ENCODE assay signal across 8 cellular contexts in the genomic region with DNA sequence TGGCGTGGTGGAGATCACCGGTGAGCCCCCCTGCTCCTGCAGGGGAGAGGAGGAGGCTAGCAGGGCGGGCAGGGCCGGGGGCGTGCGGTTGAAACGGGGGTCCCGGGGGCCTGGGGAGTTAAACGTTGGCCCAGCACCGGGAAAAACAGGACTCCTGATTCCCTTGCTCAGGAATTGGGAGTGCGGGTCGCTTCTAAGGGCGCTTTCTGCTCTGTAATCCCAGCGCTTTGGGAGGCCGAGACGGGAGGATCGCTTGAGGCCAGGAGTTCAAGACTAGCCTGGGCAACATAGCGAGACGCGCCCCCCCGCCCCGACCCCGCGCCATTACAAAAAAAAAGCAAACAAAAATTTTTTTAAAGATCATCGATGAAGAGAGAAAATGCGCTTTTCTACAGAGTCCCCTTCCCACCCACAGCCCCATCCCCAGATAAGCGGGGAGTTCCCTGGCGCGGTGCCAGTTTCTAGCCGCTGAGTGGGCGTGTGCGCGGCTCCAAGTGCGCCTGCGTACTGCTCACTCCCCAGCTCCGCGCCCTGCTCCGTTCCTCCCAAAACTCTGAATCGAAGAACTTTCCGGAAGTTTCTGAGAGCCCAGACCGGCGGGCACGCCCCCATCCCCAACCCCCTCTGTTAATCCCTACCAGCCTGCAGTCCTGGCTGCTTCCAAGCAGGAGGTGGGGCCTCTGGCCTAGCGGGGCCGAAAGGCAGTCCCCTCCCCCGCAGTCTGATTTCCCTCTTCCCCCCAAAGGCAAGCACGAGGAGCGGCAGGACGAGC. TPM values are rescaled to one million over a fixed set of nuclear protein-coding genes. Genes with fewer than 3 reads are reported as not detected.
DNase-seq lines count a peak whose midpoint lies in the region; ATAC-seq, FAIRE-seq and TF ChIP-seq lines count a peak whose summit lies in the region.

No MANE protein-coding gene starts in this region.

- H2AK5ac ChIP-seq in H1 (ENCODE audit: low read depth, low read length) (no peak overlapping the region), mesendoderm (ENCODE audit: low read length) (no peak overlapping the region)

- peak in 1 of 2 experiments; percentile 48; a peak in 1 of 3 replicates for TF ChIP-seq POLR2A in H1 (IDR thresholded peaks at IDR 0.05; ENCODE audit: control extremely low read depth in 1 of 2, low read depth in 2 of 2, low read length in 2 of 2)

- no peaks in the 10 kb centered on the region for H3K9me3 ChIP-seq in ES-I3 (ENCODE audit: control insufficient read depth, insufficient read depth, low read length)
- H3K9me3 ChIP-seq in H1 (ENCODE audit: insufficient read depth in 2 of 2, low read depth in 1 of 2, low read length in 1 of 2), result no peaks in the 10 kb centered on the region

- H3K4me3 ChIP-seq in H1 (ENCODE audit: extremely low read depth in 1 of 4, insufficient read depth in 2 of 4, low read depth in 3 of 4, low read length in 4 of 4) (peak overlapping the region; percentile 44 to 68 (median 48)), mesendoderm (ENCODE audit: low read length) (peak overlapping the region; percentile 67)

- H4K91ac ChIP-seq in H1 (replicated peaks; ENCODE audit: insufficient read length, low read length), result peak overlapping the region; percentile 97

- H3K4ac ChIP-seq in H1 (replicated peaks; ENCODE audit: insufficient read length, low read depth, low read length), result no peak overlapping the region
- H3K4ac ChIP-seq in mesendoderm (ENCODE audit: low read depth, low read length), result peak overlapping the region; percentile 62

- H3K9ac ChIP-seq in ES-I3 (ENCODE audit: low read depth, low read length), result peak overlapping the region; percentile 77; the same call in 1 of the 2 replicates
- H3K9ac ChIP-seq in H1 (replicated peaks in 1 of 4; ENCODE audit: extremely low read depth in 1 of 4, low read depth in 3 of 4, low read length in 3 of 4), result peak overlapping the region in 2 of 4 experiments; percentile 9 to 41; a peak in 3 of 7 replicates
- peak overlapping the region; percentile 92 for H3K9ac ChIP-seq in mesendoderm (ENCODE audit: low read length)

- H3K23ac ChIP-seq in H1 (ENCODE audit: insufficient read length) (no peak overlapping the region), mesendoderm (ENCODE audit: low read length) (no peak overlapping the region)

- H4K5ac ChIP-seq in H1 (ENCODE audit: insufficient read length, low read depth, low read length) (peak overlapping the region; percentile 18), mesendoderm (ENCODE audit: low read length) (no peak overlapping the region)

- ATAC-seq in HG02852 (IDR thresholded peaks at IDR 0.05; ENCODE audit: unreplicated experiment), result peak; percentile 36

- peak overlapping the region; percentile 48 to 87 for H3K4me2 ChIP-seq in H1 (ENCODE audit: insufficient read depth in 1 of 2, low read depth in 2 of 2, low read length in 2 of 2)
- H3K4me2 ChIP-seq in mesendoderm (ENCODE audit: low read length), result peak overlapping the region; percentile 63

- peaks cover 18% of the 10 kb centered on the region; the same call in 1 of the 2 replicates for H3K4me1 ChIP-seq in ES-I3 (ENCODE audit: insufficient read depth, low read length)
- peaks cover 0 to 8% (median 3%) of the 10 kb centered on the region in 4 experiments; a peak in 2 of 7 replicates for H3K4me1 ChIP-seq in H1 (replicated peaks in 1 of 4; ENCODE audit: control insufficient read depth in 3 of 4, insufficient read depth in 4 of 4, low read length in 3 of 4)
- no peaks in the 10 kb centered on the region for H3K4me1 ChIP-seq in mesendoderm (ENCODE audit: control insufficient read depth, low read depth, low read length)

- H4K8ac ChIP-seq in H1 (ENCODE audit: extremely low read depth, insufficient read depth, low read length) (0 out of 2 replicates have a peak overlapping the region, but pooled peaks have one; percentile 12), mesendoderm (ENCODE audit: low read depth, low read length) (no peak overlapping the region)

- H4K20me1 ChIP-seq in H1 (replicated peaks in 1 of 2; ENCODE audit: control insufficient read depth in 1 of 2, insufficient read depth in 2 of 2, low read length in 2 of 2), result no peaks in the 10 kb centered on the region

- H3K79me2 ChIP-seq in H1 (ENCODE audit: control insufficient read depth in 1 of 2, insufficient read depth in 2 of 2, low read length in 2 of 2), result no peaks in the 10 kb centered on the region
- no peaks in the 10 kb centered on the region for H3K79me2 ChIP-seq in mesendoderm (ENCODE audit: control insufficient read depth, insufficient read depth, low read length)

- DNase-seq in NOMO-1 treated with DMSO at 0.1 percent for 48 hours (lab: John Stamatoyannopoulos, UW; ENCODE audit: unreplicated experiment), result peak; percentile 97
- DNase-seq in activated CD8-positive, alpha-beta memory T cell treated with anti-CD3 and anti-CD28 coated beads, Interleukin-2, amount 50 U/mL, for 1 hour (ENCODE audit: extremely low read depth), result peak; percentile 54
- peak; percentile 92 to 93 for DNase-seq in H1 (ENCODE audit: low read depth in 1 of 2, low spot score in 2 of 2)
- peak; percentile 99 for DNase-seq in mesendoderm
- DNase-seq in stimulated activated CD8-positive, alpha-beta memory T cell treated with anti-CD3 and anti-CD28 coated beads, Interleukin-12 subunit alpha, Interleukin-12 subunit beta, amount 100 ng/mL, for 24 hours (ENCODE audit: extremely low read depth), result peak; percentile 47
- DNase-seq in cerebellar nuclear complex (lab: John Stamatoyannopoulos, UW), result no peak

- H2BK120ac ChIP-seq in H1 (replicated peaks; ENCODE audit: low read depth, low read length) (peak overlapping the region; percentile 64), mesendoderm (ENCODE audit: low read depth, low read length) (no peak overlapping the region)

- 3% methylated on average over 33 of the region's 49 CpGs; no CpG with 5 or more reads in 1 of the 2 experiments for WGBS in H1 (ENCODE audit: extremely low coverage in 1 of 2, insufficient coverage in 1 of 2, insufficient read length in 1 of 2, insufficient replicate concordance in 2 of 2, low coverage in 1 of 2, low lambda C conversion rate in 2 of 2, missing lambda C conversion rate in 1 of 2), 2 experiments
- no CpG with 5 or more reads among the region's 49 CpGs for WGBS in mesendoderm (ENCODE audit: extremely low coverage, insufficient coverage, low lambda C conversion rate)

- H2BK15ac ChIP-seq in H1 (ENCODE audit: low read length), result peak overlapping the region; percentile 53; the same call in 1 of the 2 replicates
- H2BK15ac ChIP-seq in mesendoderm (replicated peaks; ENCODE audit: low read depth), result no peak overlapping the region

- no peak overlapping the region; the same call in 1 of the 2 replicates for H3K18ac ChIP-seq in H1 (ENCODE audit: extremely low read depth, low read length)
- peak overlapping the region; percentile 94 for H3K18ac ChIP-seq in mesendoderm (ENCODE audit: low read length)

- H3K36me3 ChIP-seq in ES-I3 (ENCODE audit: insufficient read depth, low read length), result no peaks in the 10 kb centered on the region
- no peaks in the 10 kb centered on the region for H3K36me3 ChIP-seq in H1 (ENCODE audit: control insufficient read depth in 2 of 4, insufficient read depth in 4 of 4, low read length in 3 of 4)
- H3K36me3 ChIP-seq in mesendoderm (ENCODE audit: control insufficient read depth, insufficient read depth, low read length), result no peaks in the 10 kb centered on the region

- H3K14ac ChIP-seq in H1 (ENCODE audit: insufficient read length), result no peak overlapping the region

- H2AFZ ChIP-seq in H1 (ENCODE audit: low read length), result no peak overlapping the region

- peak in 1 of 2 experiments; percentile 21; a peak in 2 of 4 replicates for TF ChIP-seq RAD21 in H1 (IDR thresholded peaks at IDR 0.05 in 1 of 2, conservative IDR thresholded peaks at IDR 0.05 in 1 of 2; ENCODE audit: low read depth in 2 of 2, low read length in 2 of 2)

- no peak overlapping the region for H3K27ac ChIP-seq in H1 (ENCODE audit: low read depth, low read length)
- peak overlapping the region; percentile 82 for H3K27ac ChIP-seq in mesendoderm (ENCODE audit: low read depth, low read length)

- H2BK5ac ChIP-seq in H1 (ENCODE audit: low read depth, low read length) (no peak overlapping the region; the same call in 1 of the 2 replicates), mesendoderm (ENCODE audit: low read length) (no peak overlapping the region)

- TF ChIP-seq EP300 in H1 (IDR thresholded peaks at IDR 0.05; ENCODE audit: borderline replicate concordance in 1 of 2, low read depth in 2 of 2, low read length in 2 of 2), result peak in 1 of 2 experiments; percentile 49; a peak in 1 of 3 replicates

- peaks cover 4% of the 10 kb centered on the region; the same call in 1 of the 2 replicates for H3K23me2 ChIP-seq in H1 (ENCODE audit: low read depth, low read length)

- CTCF ChIA-PET in H1 (lab: Charles Lee; ENCODE audit: partially characterized antibody), result interaction anchor here (0.7 to 20.9 kb wide), 6 partner anchors 10 to 126 kb away, joined by 3 to 426 read pairs (median 7); no protein-coding TSS in a partner anchor

- H2BK12ac ChIP-seq in H1 (ENCODE audit: low read depth, low read length), result peak overlapping the region; percentile 12; the same call in 1 of the 2 replicates

- H3K79me1 ChIP-seq in H1 (ENCODE audit: low read depth, low read length) (no peaks in the 10 kb centered on the region), mesendoderm (ENCODE audit: low read length) (no peaks in the 10 kb centered on the region)

- POLR2A ChIA-PET in H1 (lab: Charles Lee; ENCODE audit: partially characterized antibody), result interaction anchor here (0.6 to 3.0 kb wide), 16 partner anchors 9 to 165 kb away, joined by 3 to 16 read pairs (median 3); no protein-coding TSS in a partner anchor

- TF ChIP-seq CTCF in H1 (IDR thresholded peaks at IDR 0.05; ENCODE audit: control extremely low read depth in 1 of 3, insufficient read depth in 1 of 3, low read depth in 1 of 3, low read length in 3 of 3), result no peak

- H3K27me3 ChIP-seq in H1 (replicated peaks in 1 of 4; ENCODE audit: control insufficient read depth in 3 of 4, extremely low read depth in 1 of 4, insufficient read depth in 3 of 4, low read length in 3 of 4), result peaks cover 0 to 6% (median 4%) of the 10 kb centered on the region in 4 experiments; a peak in 3 of 7 replicates
- H3K27me3 ChIP-seq in mesendoderm (ENCODE audit: insufficient read depth, low read length, poor library complexity), result no peaks in the 10 kb centered on the region

- peak overlapping the region; percentile 64 for H3K56ac ChIP-seq in H1 (replicated peaks; ENCODE audit: insufficient read length, low read depth, low read length)
- H3K56ac ChIP-seq in mesendoderm (ENCODE audit: low read length), result peak overlapping the region; percentile 93

- no peak overlapping the region for H2BK20ac ChIP-seq in H1 (ENCODE audit: low read length)

- FAIRE-seq in H1 (lab: Jason Lieb, UNC), result no peak

RNA-seq across cellular contexts. Expression of a gene that starts 0.8 kb away (rescaled TPM):
- 165 and 194 TPM in 2 replicates for total RNA-seq in H1 (2021; fragmentation: NEBNext Ultra II Directional; extraction: Animal tissue kit (Norgen Biotek cat#: 25700))
- 254 and 440 TPM in 2 replicates for polyA plus RNA-seq in H1 (2011; rRNA removed)
- polyA plus RNA-seq in H1 (2011; cell fraction: cytosol; rRNA removed), result 140 TPM
- polyA plus RNA-seq in H1 (2011; cell fraction: nucleus; rRNA removed), result 158 TPM
- 103 to 239 TPM (median 205 TPM) in 4 replicates for polyA plus RNA-seq in H1 (2012, experiment 1 of 2)
- polyA plus RNA-seq in H1 (2012, experiment 2 of 2), result 130 TPM
- polyA plus RNA-seq in H1 (2013, experiment 1 of 2), result 200 TPM
- 202 TPM for polyA plus RNA-seq in H1 (2013, experiment 2 of 2)
- polyA minus RNA-seq in H1 (2011; rRNA and poly(A)+ RNA removed), result 12.2 and 16.7 TPM in 2 replicates
- 52.6 TPM for polyA minus RNA-seq in H1 (2011; cell fraction: cytosol; rRNA and poly(A)+ RNA removed)
- 46.7 TPM for polyA minus RNA-seq in H1 (2011; cell fraction: nucleus; rRNA and poly(A)+ RNA removed)
- polyA plus RNA-seq in mesendoderm (2013, experiment 1 of 2), result 197 TPM
- 201 TPM for polyA plus RNA-seq in mesendoderm (2013, experiment 2 of 2)

RNA-seq across cellular contexts. Expression of a gene that starts 55.5 kb away (rescaled TPM):
- total RNA-seq in H1 (2021; fragmentation: NEBNext Ultra II Directional; extraction: Animal tissue kit (Norgen Biotek cat#: 25700)), result 241 and 244 TPM in 2 replicates
- polyA plus RNA-seq in H1 (2011; rRNA removed), result 57.2 and 62.9 TPM in 2 replicates
- 78.4 TPM for polyA plus RNA-seq in H1 (2011; cell fraction: cytosol; rRNA removed)
- polyA plus RNA-seq in H1 (2011; cell fraction: nucleus; rRNA removed), result 44.9 TPM
- polyA plus RNA-seq in H1 (2012, experiment 1 of 2), result 133 to 194 TPM (median 144 TPM) in 4 replicates
- polyA plus RNA-seq in H1 (2012, experiment 2 of 2), result 49.5 TPM
- polyA plus RNA-seq in H1 (2013, experiment 1 of 2), result 120 TPM
- 119 TPM for polyA plus RNA-seq in H1 (2013, experiment 2 of 2)
- 96.5 and 98.8 TPM in 2 replicates for polyA minus RNA-seq in H1 (2011; rRNA and poly(A)+ RNA removed)
- 105 TPM for polyA minus RNA-seq in H1 (2011; cell fraction: cytosol; rRNA and poly(A)+ RNA removed)
- 54.5 TPM for polyA minus RNA-seq in H1 (2011; cell fraction: nucleus; rRNA and poly(A)+ RNA removed)
- polyA plus RNA-seq in mesendoderm (2013, experiment 1 of 2), result 160 TPM
- 158 TPM for polyA plus RNA-seq in mesendoderm (2013, experiment 2 of 2)

Comparison
In these comparisons a context has a peak if more than half of its experiments do, and no peak if none do; other contexts are left out.
1. DNase-seq: peak in NOMO-1 treated with DMSO at 0.1 percent for 48 hours (single experiment), activated CD8-positive, alpha-beta memory T cell treated with anti-CD3 and anti-CD28 coated beads, Interleukin-2, amount 50 U/mL, for 1 hour (single experiment), H1 (2 of 2), mesendoderm (single experiment) and stimulated activated CD8-positive, alpha-beta memory T cell treated with anti-CD3 and anti-CD28 coated beads, Interleukin-12 subunit alpha, Interleukin-12 subunit beta, amount 100 ng/mL, for 24 hours (single experiment); none in cerebellar nuclear complex (0 of 2).